19 cellular contexts compared by ENCODE assay signal in genomic region chr3:156658732-156659090, GRCh38.
"Had no signal": no experiment of that assay in that cellular context is flagged by ENCODE, and none has a peak within 500 bp of the region (broad histone marks: within the 10 kb centered on the region; RNA-seq: fewer than 3 reads in every experiment).

No MANE protein-coding gene starts in this region.

- H3K4me3 ChIP-seq: SJSA1, SK-N-MC had no signal

- H3K9ac ChIP-seq: KMS-11 had no signal

- H3K36me3 ChIP-seq: SJSA1 had no signal

- H3K4me2 ChIP-seq: KMS-11 had no signal

- H3K9me3 ChIP-seq: SJSA1 had no signal

- H3K27me3 ChIP-seq: SJSA1 had no signal

- H3K27ac ChIP-seq: KMS-11, SJSA1, SK-N-MC had no signal

- DNase-seq: Kasumi-1, MV-4-11, NCI-H1048, NCI-H1105, NCI-H1417 treated with DMSO at 0.1 percent for 48 hours, NCI-H1694 treated with DMSO at 0.1 percent for 48 hours, NCI-H2029, NCI-H2081 treated with DMSO at 0.1 percent for 48 hours, NCI-H2171, NCI-H226, NCI-H446, NCI-H510A, NCI-H524 treated with DMSO at 0.1 percent for 48 hours, Right ventricle myocardium superior, RPMI8226, SIG-M5 had no signal

- H3K4me1 ChIP-seq: SJSA1 had no signal
